ENCODE assay signal across 14 cellular contexts in the genomic region with DNA sequence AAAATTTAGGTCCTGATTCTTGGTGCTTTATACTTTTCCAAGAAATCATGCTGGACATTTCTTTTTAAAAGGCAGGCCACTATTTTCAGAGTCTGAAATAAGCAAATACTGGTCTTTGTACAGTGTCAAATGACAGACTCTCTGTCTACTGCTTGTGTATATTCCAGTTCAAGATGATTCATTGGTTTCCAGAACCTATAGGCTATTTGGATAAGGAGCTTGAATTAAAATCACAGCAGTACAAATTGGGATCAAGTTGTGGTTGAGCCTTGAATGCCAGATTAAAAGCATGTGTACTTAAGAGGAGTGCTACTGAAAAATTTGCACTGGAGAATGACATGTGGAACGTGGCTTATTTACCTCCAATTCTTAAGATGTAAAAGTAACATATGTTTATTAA.
DNase-seq lines count a peak whose midpoint lies in the region; FAIRE-seq and TF ChIP-seq lines count a peak whose summit lies in the region.
"Had no signal": no experiment of that assay in that cellular context is flagged by ENCODE, and none has a peak within 500 bp of the region (broad histone marks: within the 10 kb centered on the region; RNA-seq: fewer than 3 reads in every experiment).

No MANE protein-coding gene starts in this region.

- no peaks in the 10 kb centered on the region for H3K9me3 ChIP-seq in parathyroid adenoma (ENCODE audit: control insufficient read depth, low read length)
- H3K9me3 ChIP-seq: thyroid gland had no signal

- DNase-seq in DMS153 (lab: John Stamatoyannopoulos, UW): peak; percentile 63
- no peak for DNase-seq in DMS153 treated with DMSO at 0.1 percent for 48 hours (lab: John Stamatoyannopoulos, UW; ENCODE audit: unreplicated experiment)
- DNase-seq in NCI-H2081 treated with DMSO at 0.1 percent for 48 hours (lab: John Stamatoyannopoulos, UW): peak; percentile 21
- DNase-seq in choroid plexus epithelial cell (ENCODE audit: low read depth): peak; percentile 62
- no peak for DNase-seq in posterior cingulate gyrus
- no peak for DNase-seq in GM19239 (ENCODE audit: insufficient read length, low spot score)
- no peak for DNase-seq in NCI-H1092 treated with DMSO at 0.1 percent for 48 hours (lab: John Stamatoyannopoulos, UW)
- DNase-seq: activated gamma-delta T cell, NCI-H1694 treated with DMSO at 0.1 percent for 48 hours, T-helper 9 cell, thyroid gland had no signal

- H3K9ac ChIP-seq in parathyroid adenoma: no peak overlapping the region

- FAIRE-seq in GM19239 (lab: Jason Lieb, UNC): no peak

- intact Hi-C loops in posterior cingulate gyrus (cut with DNase I): no loop called here

- H3K4me2 ChIP-seq in parathyroid adenoma (ENCODE audit: low read length): peak overlapping the region; percentile 6

- H3K27me3 ChIP-seq in parathyroid adenoma (ENCODE audit: control insufficient read depth, insufficient read depth, low read length): no peaks in the 10 kb centered on the region
- H3K27me3 ChIP-seq: thyroid gland had no signal

- H2AFZ ChIP-seq in parathyroid adenoma: no peak overlapping the region

- peaks cover 22% of the 10 kb centered on the region for H3K4me1 ChIP-seq in parathyroid adenoma

- H3K79me2 ChIP-seq in parathyroid adenoma: peaks cover 63% of the 10 kb centered on the region

- H3K27ac ChIP-seq in parathyroid adenoma: no peak overlapping the region
- H3K27ac ChIP-seq: epithelial cell of prostate, thyroid gland had no signal

- H3K36me3 ChIP-seq in parathyroid adenoma (ENCODE audit: control insufficient read depth, insufficient read depth, low read length): no peaks in the 10 kb centered on the region
- H3K36me3 ChIP-seq: thyroid gland had no signal

- H3K4me3 ChIP-seq in choroid plexus epithelial cell (ENCODE audit: low read depth, low read length) (no peak overlapping the region), parathyroid adenoma (ENCODE audit: low read depth, low read length) (no peak overlapping the region)
- H3K4me3 ChIP-seq: lung, thyroid gland had no signal

- no peak for TF ChIP-seq CTCF in choroid plexus epithelial cell (conservative IDR thresholded peaks at IDR 0.05; ENCODE audit: low read depth, low read length)
- no peak for TF ChIP-seq CTCF in parathyroid adenoma (IDR thresholded peaks at IDR 0.05)

Comparison
In these comparisons a context has a peak if more than half of its experiments do, and no peak if none do; other contexts are left out.
1. DNase-seq: peak in DMS153 (single experiment), NCI-H2081 treated with DMSO at 0.1 percent for 48 hours (single experiment) and choroid plexus epithelial cell (single experiment); none in DMS153 treated with DMSO at 0.1 percent for 48 hours (single experiment), posterior cingulate gyrus (0 of 10), GM19239 (single experiment) and NCI-H1092 treated with DMSO at 0.1 percent for 48 hours (single experiment).